Comparison of ENCODE assay signal across 32 cellular contexts in the genomic region with DNA sequence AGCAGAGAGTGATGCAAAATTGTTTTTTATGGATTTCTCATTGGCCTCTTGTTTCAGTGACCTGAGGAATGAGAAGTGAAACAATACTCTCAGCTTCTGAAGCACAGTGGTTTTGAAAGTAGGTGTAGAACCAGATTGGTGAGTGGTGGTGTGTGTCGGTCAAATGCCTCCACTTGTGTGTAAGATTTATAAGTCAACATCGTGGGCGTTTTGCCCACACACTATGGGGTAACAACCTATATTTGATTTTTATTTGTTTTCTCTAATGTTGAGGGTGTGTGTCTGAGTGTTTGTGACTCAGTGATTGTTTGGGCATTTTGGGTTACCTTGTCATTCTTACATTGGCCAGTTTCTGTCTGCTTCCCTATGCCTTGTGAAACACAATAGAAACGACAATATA. TPM values are rescaled to one million over a fixed set of nuclear protein-coding genes. Genes with fewer than 3 reads are reported as not detected.
"Had no signal": no experiment of that assay in that cellular context is flagged by ENCODE, and none has a peak within 500 bp of the region (broad histone marks: within the 10 kb centered on the region; RNA-seq: fewer than 3 reads in every experiment).

No MANE protein-coding gene starts in this region.

- H3K27me3 ChIP-seq: brain microvascular endothelial cell had no signal

- H3K36me3 ChIP-seq: brain microvascular endothelial cell, WERI-Rb-1 had no signal

- H3K4me2 ChIP-seq: PC-9 had no signal

- DNase-seq: activated CD4-positive, alpha-beta memory T cell treated with anti-CD3 and anti-CD28 coated beads, Interleukin-2, amount 10 ng/mL, durations not matched to agents 7 days and 5 days; activated CD4-positive, alpha-beta T cell treated with anti-CD3 and anti-CD28 coated beads for 1 hour; activated CD4-positive, alpha-beta T cell treated with anti-CD3 and anti-CD28 coated beads for 48 hours; activated CD4-positive, CD25-positive, alpha-beta regulatory T cell; activated CD8-positive, alpha-beta memory T cell treated with anti-CD3 and anti-CD28 coated beads for 24 hours; activated CD8-positive, alpha-beta memory T cell treated with anti-CD3 and anti-CD28 coated beads, Interleukin-2, amount 10 ng/mL, durations not matched to agents 7 days and 5 days; activated CD8-positive, alpha-beta memory T cell treated with anti-CD3 and anti-CD28 coated beads, Interleukin-2, amount 50 U/mL, for 48 hours; activated effector memory CD4-positive, alpha-beta T cell treated with anti-CD3 and anti-CD28 coated beads, Interleukin-2, amount 50 U/mL, for 16 hours; activated naive CD4-positive, alpha-beta T cell; activated naive CD4-positive, alpha-beta T cell treated with anti-CD3 and anti-CD28 coated beads, Interleukin-2, amount 50 U/mL, for 16 hours; activated naive CD8-positive, alpha-beta T cell treated with anti-CD3 and anti-CD28 coated beads for 36 hours; activated T-cell treated with anti-CD3 and anti-CD28 coated beads, Interleukin-2, amount 50 U/mL, for 72 hours; amniotic stem cell; aorta; brain microvascular endothelial cell; Karpas-422; NCI-H1105; NCI-H1417 treated with DMSO at 0.1 percent for 48 hours; NCI-H187 treated with DMSO at 0.1 percent for 48 hours; NCI-H2081; NCI-H345; NCI-H524 treated with DMSO at 0.1 percent for 48 hours; NK-92 treated with Interleukin-12 subunit alpha and Interleukin-12 subunit beta, amount 100 ng/mL, for 24 hours; PC-9; SW 1271; T-helper 1 cell; T-helper 2 cell; T-helper 9 cell; WERI-Rb-1 had no signal

- H2AFZ ChIP-seq: PC-9 had no signal

- ATAC-seq: activated CD8-positive, alpha-beta memory T cell treated with anti-CD3 and anti-CD28 coated beads, Interleukin-2, amount 10 ng/mL, durations not matched to agents 7 days and 5 days; activated T-cell treated with anti-CD3 and anti-CD28 coated beads, Interleukin-2, amount 50 U/mL, for 72 hours; activated T-helper 17 cell treated with anti-CD3 and anti-CD28 coated beads, Interleukin-2, amount 50 U/mL, for 72 hours; Right ventricle myocardium inferior had no signal

- H3K27ac ChIP-seq: brain microvascular endothelial cell, PC-9, RWPE1, WERI-Rb-1 had no signal

- H3K4me3 ChIP-seq: PC-9 had no signal

RNA-seq across cellular contexts. Expression of a gene that starts 23.3 kb away (rescaled TPM):
- total RNA-seq: activated CD4-positive, alpha-beta memory T cell treated with anti-CD3 and anti-CD28 coated beads, Interleukin-2, amount 10 ng/mL, durations not matched to agents 7 days and 5 days; activated CD8-positive, alpha-beta memory T cell treated with anti-CD3 and anti-CD28 coated beads, Interleukin-2, amount 10 ng/mL, durations not matched to agents 7 days and 5 days; activated naive CD8-positive, alpha-beta T cell treated with anti-CD3 and anti-CD28 coated beads for 36 hours; activated T-cell treated with anti-CD3 and anti-CD28 coated beads, Interleukin-2, amount 50 U/mL, for 72 hours; activated T-helper 17 cell treated with anti-CD3 and anti-CD28 coated beads, Interleukin-2, amount 50 U/mL, for 72 hours had no signal
